In the genomic region with DNA sequence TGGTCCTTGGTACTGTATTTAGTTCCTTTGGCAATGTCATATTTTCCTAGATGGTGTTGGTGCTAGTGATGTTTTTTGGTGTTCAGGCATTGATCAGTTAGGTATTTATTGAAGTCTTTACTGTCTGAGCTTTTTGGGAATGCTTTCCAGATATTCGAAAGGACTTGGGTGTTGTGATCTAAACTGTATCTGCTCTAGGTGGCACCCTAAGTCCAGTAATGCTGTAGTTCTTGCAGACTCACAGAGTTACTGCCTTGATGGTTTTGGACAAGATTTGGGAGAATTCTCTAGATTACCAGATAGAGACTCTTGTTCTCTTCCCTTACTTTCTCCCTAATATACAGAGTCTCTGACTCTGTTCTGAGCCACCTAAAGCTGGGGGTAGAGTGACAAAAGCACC, we compare ENCODE assay signal across 15 cellular contexts.
DNase-seq lines count a peak whose midpoint lies in the region; ATAC-seq and TF ChIP-seq lines count a peak whose summit lies in the region.
"Had no signal": no experiment of that assay in that cellular context is flagged by ENCODE, and none has a peak within 500 bp of the region (broad histone marks: within the 10 kb centered on the region; RNA-seq: fewer than 3 reads in every experiment).

No MANE protein-coding gene starts in this region.

- H3K9ac ChIP-seq in adipocyte (ENCODE audit: low read length) = no peak overlapping the region

- no peaks in the 10 kb centered on the region for H3K36me3 ChIP-seq in BE2C
- no peaks in the 10 kb centered on the region for H3K36me3 ChIP-seq in adipocyte (ENCODE audit: control insufficient read depth, insufficient read depth, low read length, severe bottlenecking)

- ATAC-seq in GM19455 (IDR thresholded peaks at IDR 0.05; ENCODE audit: unreplicated experiment) (no peak), GM19328 (IDR thresholded peaks at IDR 0.05; ENCODE audit: unreplicated experiment) (no peak)

- DNase-seq in BE2C (peak; percentile 29), HS-27A (ENCODE audit: low read depth) (peak; percentile 26), adipocyte (ENCODE audit: low read depth) (peak; percentile 60), iPS DF 4.7 (ENCODE audit: extremely low read depth, low spot score) (peak; percentile 11), SKM-1 (lab: John Stamatoyannopoulos, UW; ENCODE audit: unreplicated experiment) (no peak), SHP77 treated with DMSO at 0.1 percent for 48 hours (lab: John Stamatoyannopoulos, UW) (no peak)
- DNase-seq: activated CD4-positive, CD25-positive, alpha-beta regulatory T cell treated with anti-CD3 and anti-CD28 coated beads, Interleukin-2, amount 50 U/mL, for 72 hours; activated gamma-delta T cell treated with Interleukin-2 at 50 U/mL for 16 hours; dorsolateral prefrontal cortex; H7; NCI-H1092; nephron progenitor cell; substantia nigra had no signal

- H3K9me3 ChIP-seq in BE2C (no peaks in the 10 kb centered on the region), adipocyte (ENCODE audit: control insufficient read depth, low read length) (peaks cover 5% of the 10 kb centered on the region)

- no peak overlapping the region for H3K4me3 ChIP-seq in BE2C (ENCODE audit: low read depth, low read length)
- no peak overlapping the region for H3K4me3 ChIP-seq in adipocyte (ENCODE audit: low read length)
- H3K4me3 ChIP-seq: dorsolateral prefrontal cortex had no signal

- TF ChIP-seq CTCF in BE2C (IDR thresholded peaks at IDR 0.05; ENCODE audit: low read depth, low read length) = peak; percentile 59

- H3K27me3 ChIP-seq in BE2C = no peaks in the 10 kb centered on the region
- H3K27me3 ChIP-seq in adipocyte (replicated peaks; ENCODE audit: control insufficient read depth, insufficient read depth, low read length) = no peaks in the 10 kb centered on the region

- no peaks in the 10 kb centered on the region; the same call in 1 of the 2 replicates for H3K4me1 ChIP-seq in BE2C
- no peaks in the 10 kb centered on the region for H3K4me1 ChIP-seq in adipocyte (ENCODE audit: control insufficient read depth, insufficient read depth, low read length)

Comparison
In these comparisons a context has a peak if more than half of its experiments do, and no peak if none do; other contexts are left out.
1. DNase-seq: peak in BE2C (single experiment), HS-27A (single experiment), adipocyte (single experiment) and iPS DF 4.7 (single experiment); none in SKM-1 (single experiment) and SHP77 treated with DMSO at 0.1 percent for 48 hours (single experiment).